ENCODE assay signal across 8 cellular contexts in genomic region chr3:12138044-12138443, GRCh38. TPM values are rescaled to one million over a fixed set of nuclear protein-coding genes. Genes with fewer than 3 reads are reported as not detected.
DNase-seq lines count a peak whose midpoint lies in the region; ATAC-seq, FAIRE-seq and TF ChIP-seq lines count a peak whose summit lies in the region.

No MANE protein-coding gene starts in this region.

- peak; percentile 51 for FAIRE-seq in A549 (lab: Jason Lieb, UNC)
- FAIRE-seq in small intestine (lab: Jason Lieb, UNC), result no peak

- H3K9me3 ChIP-seq in A549 (no peaks in the 10 kb centered on the region), PC-9 (ENCODE audit: insufficient read depth, low read depth) (no peaks in the 10 kb centered on the region), esophagus squamous epithelium (no peaks in the 10 kb centered on the region), small intestine (ENCODE audit: control insufficient read depth, low read depth) (no peaks in the 10 kb centered on the region)

- no peaks in the 10 kb centered on the region for H4K20me1 ChIP-seq in PC-9 (ENCODE audit: insufficient read depth)

- no peak overlapping the region for H3K4me3 ChIP-seq in A549
- no peak overlapping the region for H3K4me3 ChIP-seq in PC-9
- H3K4me3 ChIP-seq in esophagus squamous epithelium, result no peak overlapping the region
- no peak overlapping the region for H3K4me3 ChIP-seq in small intestine (ENCODE audit: low read depth in 1 of 2, low read length in 2 of 2)
- no peak overlapping the region for H3K4me3 ChIP-seq in dorsolateral prefrontal cortex

- H3K79me2 ChIP-seq in PC-9 (ENCODE audit: low read depth), result no peaks in the 10 kb centered on the region

- WGBS in A549 (ENCODE audit: missing lambda C conversion rate), result 7% methylated on average over 1 of the region's 1 CpG
- WGBS in esophagus squamous epithelium, 2 donors, result 0 to 7% methylated on average over 1 of the region's 1 CpG
- 4 to 22% (median 4%) methylated on average over 1 of the region's 1 CpG for WGBS in small intestine, 3 donors

- no peaks in the 10 kb centered on the region for H3K36me3 ChIP-seq in PC-9 (ENCODE audit: low read depth)
- H3K36me3 ChIP-seq in esophagus squamous epithelium, result no peaks in the 10 kb centered on the region
- H3K36me3 ChIP-seq in small intestine (ENCODE audit: control insufficient read depth in 2 of 2, insufficient read depth in 2 of 2, low read length in 2 of 2), result no peaks in the 10 kb centered on the region

- H3F3A ChIP-seq in PC-9 (ENCODE audit: insufficient read depth, low read depth), result no peaks in the 10 kb centered on the region

- no peaks in the 10 kb centered on the region for H3K4me1 ChIP-seq in A549
- H3K4me1 ChIP-seq in PC-9 (replicated peaks; ENCODE audit: insufficient read depth), result peaks cover 14% of the 10 kb centered on the region
- H3K4me1 ChIP-seq in esophagus squamous epithelium, result peaks cover 0 to 8% (median 0%) of the 10 kb centered on the region in 3 donors
- peaks cover 0 to 5% of the 10 kb centered on the region in 2 donors for H3K4me1 ChIP-seq in small intestine (ENCODE audit: control insufficient read depth in 2 of 2, insufficient read depth in 1 of 2, low read depth in 1 of 2, low read length in 1 of 2)

- POLR2A ChIA-PET in A549 (lab: Yijun Ruan, JAX), result interaction anchor here (0.8 kb wide), 1 partner anchor 21 kb away, joined by 4 read pairs; the partner anchor contains the start of gene TIMP4
- POLR2A ChIA-PET in PC-9 (lab: Charles Lee; ENCODE audit: unreplicated experiment), result interaction anchor here (0.6 to 1.0 kb wide), 2 partner anchors 347 to 408 kb away, joined by 3 read pairs; partner anchors contain the start of gene TSEN2

- CTCF ChIA-PET in A549 (lab: Yijun Ruan, JAX), result interaction anchor here (0.6 to 36.8 kb wide), 22 partner anchors 9 to 754 kb away, joined by 3 to 976 read pairs (median 4); partner anchors contain the start of genes TIMP4 and TSEN2
- CTCF ChIA-PET in PC-9 (lab: Charles Lee), result interaction anchor here (0.5 to 2.3 kb wide), 7 partner anchors 38 to 470 kb away, joined by 3 to 8 read pairs (median 5); no protein-coding TSS in a partner anchor

- ATAC-seq in A549 (peak; percentile 60 to 78; a peak in 5 of 6 replicates), GM18907 (IDR thresholded peaks at IDR 0.05; ENCODE audit: unreplicated experiment) (peak; percentile 48), GM18498 (IDR thresholded peaks at IDR 0.05; ENCODE audit: unreplicated experiment) (no peak)

- DNase-seq in A549 (ENCODE audit: low read depth in 1 of 2, low spot score in 1 of 2) (peak; percentile 13 to 65), PC-9 (peak; percentile 49 to 55), esophagus squamous epithelium (lab: John Stamatoyannopoulos, UW) (no peak), small intestine (peak; percentile 54), dorsolateral prefrontal cortex (no peak), posterior vena cava (ENCODE audit: low spot score) (no peak)

- intact Hi-C loops in PC-9 (cut with micrococcal nuclease; ENCODE audit: unreplicated experiment) (loop anchor here (1.0 to 10.0 kb wide), 6 partner anchors 38 to 761 kb away; partner anchors contain the start of gene RPL32), esophagus squamous epithelium (cut with DNase I) (loop anchor here (5.0 kb wide), 1 partner anchor 344 kb away; the partner anchor contains the start of gene TSEN2), dorsolateral prefrontal cortex (cut with DNase I) (loop anchor here (2.0 to 5.0 kb wide), 3 partner anchors 39 to 344 kb away; partner anchors contain the start of gene TSEN2 (in 1 of the 2)), posterior vena cava (cut with DNase I) (loop anchor here (5.0 kb wide), 2 partner anchors 339 to 344 kb away; partner anchors contain the start of gene TSEN2 (in 1 of the 2))

- BruUV-seq in PC-9 (replicated peaks; lab: Mats Ljungman, UMichigan), result no TSS peak

- TF ChIP-seq EP300 in A549 (IDR thresholded peaks at IDR 0.05), result no peak

- H3K4me2 ChIP-seq in A549 (no peak overlapping the region), PC-9 (no peak overlapping the region)

- peak; percentile 78 to 84 for TF ChIP-seq RAD21 in A549 (conservative IDR thresholded peaks at IDR 0.05 in 1 of 2, IDR thresholded peaks at IDR 0.05 in 1 of 2)

- peak overlapping the region; percentile 12 to 26; a peak in 1 of 6 replicates for H3K27ac ChIP-seq in A549
- H3K27ac ChIP-seq in PC-9, result no peak overlapping the region
- H3K27ac ChIP-seq in esophagus squamous epithelium, result peak overlapping the region in 1 of 4 donors; percentile 30
- no peak overlapping the region for H3K27ac ChIP-seq in small intestine (ENCODE audit: low read depth in 1 of 2, low read length in 1 of 2)
- H3K27ac ChIP-seq in dorsolateral prefrontal cortex, result no peak overlapping the region

- H3K27me3 ChIP-seq in PC-9 (ENCODE audit: insufficient read depth, low read depth), result no peaks in the 10 kb centered on the region
- peaks cover 0 to 8% (median 0%) of the 10 kb centered on the region in 4 donors for H3K27me3 ChIP-seq in esophagus squamous epithelium
- H3K27me3 ChIP-seq in small intestine (ENCODE audit: control insufficient read depth in 2 of 2, insufficient read depth in 2 of 2, low read length in 2 of 2), result no peaks in the 10 kb centered on the region
- H3K27me3 ChIP-seq in dorsolateral prefrontal cortex, result peaks cover 0 to 8% (median 0%) of the 10 kb centered on the region in 45 donors

- TF ChIP-seq POLR2A in A549 (IDR thresholded peaks at IDR 0.05; ENCODE audit: low read length) (no peak), esophagus squamous epithelium (IDR thresholded peaks at IDR 0.05) (no peak)

- no peaks in the 10 kb centered on the region for H3K9me2 ChIP-seq in PC-9 (ENCODE audit: insufficient read depth)

- 0 out of 2 replicates have a peak overlapping the region, but pooled peaks have one; percentile 20 for H2AFZ ChIP-seq in PC-9

- TF ChIP-seq CTCF in A549 (IDR thresholded peaks at IDR 0.05) (peak; percentile 73), PC-9 (conservative IDR thresholded peaks at IDR 0.05) (peak; percentile 63), esophagus squamous epithelium (IDR thresholded peaks at IDR 0.05) (peak in 4 of 6 experiments; percentile 21 to 59 (median 40)), dorsolateral prefrontal cortex (IDR thresholded peaks at IDR 0.05 in 54 of 56, conservative IDR thresholded peaks at IDR 0.05 in 2 of 56; ENCODE audit: low read depth in 1 of 56, partially characterized antibody in 56 of 56) (peak in 11 of 56 donors; percentile 8 to 29 (median 15))

TF ChIP-seq in A549, 52 proteins besides CTCF, POLR2A, EP300 and RAD21:
- TF ChIP-seq SMC3 (IDR thresholded peaks at IDR 0.05) (peak; percentile 87), MAZ (IDR thresholded peaks at IDR 0.05; ENCODE audit: borderline replicate concordance, low read depth, low read length) (no peak), CEBPB (IDR thresholded peaks at IDR 0.05) (0 out of 4 replicates have a peak, but pooled peaks of 1 of the 2 experiments have one; percentile 21)

RNA-seq across cellular contexts. Expression of gene TIMP4, which starts 20.7 kb away (rescaled TPM):
- polyA plus RNA-seq in A549 (2011; rRNA removed), result 16.0 and 21.2 TPM in 2 replicates
- polyA plus RNA-seq in A549 (2012; cell fraction: cytosol; rRNA removed), result 6.5 and 8.5 TPM in 2 replicates
- 4.6 and 6.0 TPM in 2 replicates for polyA plus RNA-seq in A549 (2012; cell fraction: nucleus; rRNA removed)
- 13.1 to 18.5 TPM (median 15.7 TPM) in 3 replicates for polyA plus RNA-seq in A549 (2017; fragmentation: RNase III; extraction: RNeasy Plus Mini Kit Qiagen cat#74134 plus additional on column Dnase treatment)
- polyA minus RNA-seq in A549 (2011; rRNA and poly(A)+ RNA removed), result 27.4 and 28.2 TPM in 2 replicates
- 15.5 and 19.0 TPM in 2 replicates for total RNA-seq in PC-9 (2021)
- total RNA-seq in esophagus squamous epithelium, result 1 to 10 TPM in 3 of 4 donors, under 1 TPM in 1; 0.23 to 8.6 (median 4.0) TPM
- polyA plus RNA-seq in small intestine, result 10 to 100 TPM in 1 of 3 donors, 1 to 10 TPM in 1, under 1 TPM in 1; 0.89 to 17.8 (median 3.8) TPM
- total RNA-seq in dorsolateral prefrontal cortex, result 10 to 100 TPM in 2 of 120 experiments, 1 to 10 TPM in 116, under 1 TPM in 2; 0.64 to 11.3 (median 3.6) TPM
- 10 to 100 TPM; 17.0 to 19.2 TPM for total RNA-seq in posterior vena cava

Comparison
In these comparisons a context has a peak if more than half of its experiments do, and no peak if none do; other contexts are left out.
1. DNase-seq: peak in A549 (2 of 2), PC-9 (2 of 2) and small intestine (single experiment); none in esophagus squamous epithelium (single experiment), dorsolateral prefrontal cortex (0 of 10) and posterior vena cava (single experiment).
2. H3K27ac ChIP-seq: peak in A549 (2 of 2); none in PC-9 (single experiment), small intestine (0 of 2) and dorsolateral prefrontal cortex (0 of 59).